In genomic region chr7:73323434-73324080, GRCh38 we compare ENCODE assay signal across 11 cellular contexts. TPM values are rescaled to one million over a fixed set of nuclear protein-coding genes. Genes with fewer than 3 reads are reported as not detected.
DNase-seq lines count a peak whose midpoint lies in the region; ATAC-seq, FAIRE-seq and TF ChIP-seq lines count a peak whose summit lies in the region.
"Not testable (repeated sequence)": the region's sequence is repeated elsewhere in the genome, so short reads cannot be mapped to it uniquely, and the experiment has no call there.
"Had no signal": no experiment of that assay in that cellular context is flagged by ENCODE, and none has a peak within 500 bp of the region (broad histone marks: within the 10 kb centered on the region; RNA-seq: fewer than 3 reads in every experiment).

No MANE protein-coding gene starts in this region.

- in situ Hi-C loops in K562 (cut with MboI): not testable (repeated sequence)

- not testable (repeated sequence) for H3K9me2 ChIP-seq in HCT116 (ENCODE audit: insufficient read depth)

- TF ChIP-seq POLR2A in HCT116 (IDR thresholded peaks at IDR 0.05; ENCODE audit: borderline replicate concordance, extremely low read depth, insufficient read depth, insufficient read length); K562 (conservative IDR thresholded peaks at IDR 0.05): not testable (repeated sequence)

- not testable (repeated sequence) for H3K79me2 ChIP-seq in ACC112 (ENCODE audit: control insufficient read depth, insufficient read depth, low read length, unreplicated experiment); HCT116 (ENCODE audit: insufficient read depth, low read length); K562 (ENCODE audit: control insufficient read depth, insufficient read depth, low read length)

- H3K27me3 ChIP-seq in ACC112 (ENCODE audit: insufficient read depth, low read length); HCT116 (ENCODE audit: insufficient read depth, low read length): not testable (repeated sequence)
- H3K27me3 ChIP-seq in K562 (ENCODE audit: control insufficient read depth in 2 of 2, insufficient read depth in 2 of 2, low read length in 2 of 2): peaks cover 17 to 46% of the 10 kb centered on the region in 2 experiments

- not testable (repeated sequence) for TF ChIP-seq RAD21 in HCT116 (IDR thresholded peaks at IDR 0.05; ENCODE audit: low read depth); K562 (CRISPR knock-in tag; conservative IDR thresholded peaks at IDR 0.05 in 1 of 2, IDR thresholded peaks at IDR 0.05 in 1 of 2)

- CTCF ChIA-PET in HCT116 (lab: Charles Lee): interaction anchor here (0.6 to 1.3 kb wide), 5 partner anchors 17 to 128 kb away, joined by 3 to 12 read pairs (median 3); no protein-coding TSS in a partner anchor
- CTCF ChIA-PET in T-cell (lab: Charles Lee): interaction anchor here in 1 of 2 donors (1.4 kb wide), 1 partner anchor 128 kb away, joined by 11 read pairs; no protein-coding TSS in a partner anchor
- CTCF ChIA-PET in K562 (lab: Yijun Ruan, JAX; ENCODE audit: low intra/inter-chr PET ratio): interaction anchor here (0.5 to 1.3 kb wide), 3 partner anchors 128 to 411 kb away, joined by 3 to 7 read pairs (median 3); no protein-coding TSS in a partner anchor

- peak overlapping the region; percentile 42; the same call in 1 of the 2 replicates for H3K4me3 ChIP-seq in ACC112 (ENCODE audit: low read depth, low read length)
- H3K4me3 ChIP-seq in HCT116 (replicated peaks in 1 of 2; ENCODE audit: low read depth in 1 of 2, low read length in 2 of 2): peak overlapping the region in 1 of 2 experiments; percentile 11; a peak in 1 of 4 replicates
- H3K4me3 ChIP-seq in K562: not testable (repeated sequence)
- H3K4me3 ChIP-seq in kidney (ENCODE audit: low read length in 2 of 2): peak overlapping the region in 1 of 2 donors; percentile 43

- not testable (repeated sequence) for H4K20me1 ChIP-seq in HCT116 (ENCODE audit: insufficient read depth); K562 (replicated peaks; ENCODE audit: control insufficient read depth, insufficient read depth, low read length)

- TF ChIP-seq EP300 in K562 (IDR thresholded peaks at IDR 0.05; ENCODE audit: low read length): not testable (repeated sequence)

- RAD21 ChIA-PET in HCT116 (lab: Charles Lee; ENCODE audit: low non-redundant PET in 1 of 2, low total read pairs in 2 of 2, uncharacterized antibody in 2 of 2, unreplicated experiment in 2 of 2): interaction anchor here in 1 of 2 experiments (1.0 kb wide), 1 partner anchor 128 kb away, joined by 3 read pairs; no protein-coding TSS in a partner anchor

- WGBS in K562 (ENCODE audit: insufficient coverage, low coverage, missing lambda C conversion rate): 8% methylated on average over 5 of the region's 5 CpGs

- H3K4me3 Mint-ChIP-seq in T-cell (peak overlapping the region; percentile 58 to 77 (median 65)), nephron progenitor cell (peak overlapping the region; percentile 52)
- H3K4me3 Mint-ChIP-seq in activated T-cell treated with anti-CD3 and anti-CD28 coated beads, Interleukin-2, amount 50 U/mL, for 24 hours: peak overlapping the region; percentile 47
- peak overlapping the region; percentile 84 to 85 for H3K4me3 Mint-ChIP-seq in stimulated activated naive B cell treated with anti-CD40 and anti-IgM and Interleukin-4, amounts not matched to agents 10 μg/mL and 1 μg/mL and 100 μg/mL, for 72 hours

- H3K27me3 Mint-ChIP-seq in T-cell; activated T-cell treated with anti-CD3 and anti-CD28 coated beads, Interleukin-2, amount 50 U/mL, for 24 hours; stimulated activated naive B cell treated with anti-CD40 and anti-IgM and Interleukin-4, amounts not matched to agents 10 μg/mL and 1 μg/mL and 100 μg/mL, for 72 hours: not testable (repeated sequence)
- H3K27me3 Mint-ChIP-seq in nephron progenitor cell (ENCODE audit: low read depth, poor library complexity): peaks cover 13% of the 10 kb centered on the region

- H3K36me3 Mint-ChIP-seq in T-cell; activated T-cell treated with anti-CD3 and anti-CD28 coated beads, Interleukin-2, amount 50 U/mL, for 24 hours (ENCODE audit: low read depth); nephron progenitor cell (ENCODE audit: low read depth); stimulated activated naive B cell treated with anti-CD40 and anti-IgM and Interleukin-4, amounts not matched to agents 10 μg/mL and 1 μg/mL and 100 μg/mL, for 72 hours: not testable (repeated sequence)

- POLR2A ChIA-PET in HCT116 (lab: Charles Lee): not testable (repeated sequence)
- POLR2A ChIA-PET in T-cell (lab: Charles Lee) (interaction anchor here in 1 of 2 donors (0.6 kb wide), 1 partner anchor 95 kb away, joined by 6 read pairs; no protein-coding TSS in a partner anchor), K562 (lab: Yijun Ruan, JAX) (interaction anchor here (0.7 to 1.5 kb wide), 2 partner anchors 8 to 23 kb away, joined by 3 to 4 read pairs; no protein-coding TSS in a partner anchor)

- H3K9me3 Mint-ChIP-seq in T-cell; activated T-cell treated with anti-CD3 and anti-CD28 coated beads, Interleukin-2, amount 50 U/mL, for 24 hours; nephron progenitor cell; stimulated activated naive B cell treated with anti-CD40 and anti-IgM and Interleukin-4, amounts not matched to agents 10 μg/mL and 1 μg/mL and 100 μg/mL, for 72 hours: not testable (repeated sequence)

- H3K4me2 ChIP-seq in HCT116 (ENCODE audit: low read length): peak overlapping the region; percentile 66
- not testable (repeated sequence) for H3K4me2 ChIP-seq in K562 (ENCODE audit: insufficient read depth, low read length)

- 0 out of 2 replicates have a peak overlapping the region, but pooled peaks have one; percentile 13 for H3K9ac ChIP-seq in HCT116 (ENCODE audit: low read length)
- H3K9ac ChIP-seq in K562 (ENCODE audit: insufficient read depth in 1 of 2, low read depth in 2 of 2, low read length in 2 of 2): not testable (repeated sequence)
- H3K9ac ChIP-seq in kidney (ENCODE audit: low read length in 2 of 2): peak overlapping the region; percentile 12 to 24

- H3K9me1 ChIP-seq in K562 (ENCODE audit: control insufficient read depth, insufficient read depth, low read length): not testable (repeated sequence)

- H3K4me1 ChIP-seq in ACC112 (ENCODE audit: control insufficient read depth, insufficient read depth, low read length, unreplicated experiment); kidney (ENCODE audit: control insufficient read depth in 1 of 2, insufficient read depth in 1 of 2, low read depth in 1 of 2, low read length in 2 of 2): not testable (repeated sequence)
- peaks cover 0 to 11% of the 10 kb centered on the region in 2 experiments; a peak in 2 of 4 replicates for H3K4me1 ChIP-seq in HCT116 (ENCODE audit: control insufficient read depth in 1 of 2, insufficient read depth in 2 of 2, low read length in 2 of 2)
- H3K4me1 ChIP-seq in K562 (replicated peaks in 1 of 2; ENCODE audit: control insufficient read depth in 2 of 2, insufficient read depth in 2 of 2, low read length in 2 of 2): peaks cover 0 to 15% of the 10 kb centered on the region in 2 experiments; a peak in 2 of 5 replicates

- H2AFZ ChIP-seq in ACC112 (ENCODE audit: low read length, unreplicated experiment) (peak overlapping the region; percentile 51), HCT116 (ENCODE audit: low read depth, low read length, poor library complexity, severe bottlenecking) (peak overlapping the region; percentile 73)
- not testable (repeated sequence) for H2AFZ ChIP-seq in K562 (ENCODE audit: low read depth, low read length)

- peak; percentile 15 for ATAC-seq in HCT116
- not testable (repeated sequence) for ATAC-seq in T-cell (replicated peaks in 1 of 4); K562; stimulated activated naive B cell treated with anti-CD40 and anti-IgM and Interleukin-4, amounts not matched to agents 10 μg/mL and 1 μg/mL and 100 μg/mL, for 72 hours (replicated peaks)

- H3K27ac Mint-ChIP-seq in T-cell: peak overlapping the region; percentile 64 to 73
- not testable (repeated sequence) for H3K27ac Mint-ChIP-seq in activated T-cell treated with anti-CD3 and anti-CD28 coated beads, Interleukin-2, amount 50 U/mL, for 24 hours; nephron progenitor cell
- H3K27ac Mint-ChIP-seq in stimulated activated naive B cell treated with anti-CD40 and anti-IgM and Interleukin-4, amounts not matched to agents 10 μg/mL and 1 μg/mL and 100 μg/mL, for 72 hours: peak overlapping the region; percentile 72

- TF ChIP-seq CTCF in HCT116 (IDR thresholded peaks at IDR 0.05 in 2 of 3, conservative IDR thresholded peaks at IDR 0.05 in 1 of 3; ENCODE audit: borderline replicate concordance in 1 of 3, insufficient read depth in 1 of 3, low read depth in 2 of 3, low read length in 2 of 3); K562 (IDR thresholded peaks at IDR 0.05 in 2 of 3, conservative IDR thresholded peaks at IDR 0.05 in 1 of 3; ENCODE audit: insufficient read depth in 2 of 3, low read depth in 1 of 3, low read length in 3 of 3); kidney (IDR thresholded peaks at IDR 0.05; ENCODE audit: borderline replicate concordance, extremely low read depth, insufficient read depth); nephron progenitor cell (IDR thresholded peaks at IDR 0.05): not testable (repeated sequence)

- H3K4me1 Mint-ChIP-seq in T-cell: peaks cover 11 to 14% (median 11%) of the 10 kb centered on the region in 3 donors
- peaks cover 11% of the 10 kb centered on the region for H3K4me1 Mint-ChIP-seq in activated T-cell treated with anti-CD3 and anti-CD28 coated beads, Interleukin-2, amount 50 U/mL, for 24 hours (ENCODE audit: low read depth)
- H3K4me1 Mint-ChIP-seq in nephron progenitor cell: not testable (repeated sequence)
- peaks cover 13 to 18% of the 10 kb centered on the region in 2 donors for H3K4me1 Mint-ChIP-seq in stimulated activated naive B cell treated with anti-CD40 and anti-IgM and Interleukin-4, amounts not matched to agents 10 μg/mL and 1 μg/mL and 100 μg/mL, for 72 hours

- BruUV-seq in HCT116 (replicated peaks; lab: Mats Ljungman, UMichigan); K562 (replicated peaks; lab: Mats Ljungman, UMichigan): not testable (repeated sequence)

- intact Hi-C loops in HCT116 (cut with micrococcal nuclease): loop anchor here (1.0 to 10.0 kb wide), 2 partner anchors 128 to 411 kb away; partner anchors contain the start of gene ABHD11
- intact Hi-C loops in K562 (cut with micrococcal nuclease): loop anchor here (5.0 kb wide), 2 partner anchors 114 to 129 kb away; no protein-coding TSS in a partner anchor
- intact Hi-C loops in kidney (cut with DNase I): not testable (repeated sequence)

- not testable (repeated sequence) for H3K27ac ChIP-seq in ACC112 (ENCODE audit: low read depth, low read length); HCT116 (ENCODE audit: low read depth, low read length); K562 (ENCODE audit: extremely low read depth, low read depth, low read length); kidney (ENCODE audit: low read depth in 2 of 2, low read length in 2 of 2)

- H3K36me3 ChIP-seq in ACC112 (ENCODE audit: insufficient read depth, low read length); HCT116 (ENCODE audit: control insufficient read depth in 1 of 2, insufficient read depth in 2 of 2, low read length in 2 of 2); K562 (ENCODE audit: control insufficient read depth, insufficient read depth, low read length); kidney (ENCODE audit: control insufficient read depth in 1 of 2, insufficient read depth in 2 of 2, low read length in 2 of 2): not testable (repeated sequence)

- DNase-seq in HCT116 (ENCODE audit: low read depth, low spot score); T-cell; activated T-cell treated with anti-CD3 and anti-CD28 coated beads, Interleukin-2, amount 50 U/mL, for 24 hours; K562 (ENCODE audit: extremely low read depth in 1 of 4, low spot score in 3 of 4); kidney; nephron progenitor cell; stimulated activated naive B cell treated with anti-CD40 and anti-IgM and Interleukin-4, amounts not matched to agents 10 μg/mL and 1 μg/mL and 100 μg/mL, for 72 hours: not testable (repeated sequence)

- not testable (repeated sequence) for H3K9me3 ChIP-seq in HCT116 (ENCODE audit: control insufficient read depth in 1 of 2, insufficient read depth in 1 of 2, low read depth in 1 of 2, low read length in 2 of 2); K562 (replicated peaks; ENCODE audit: control insufficient read depth, insufficient read depth, low read depth, low read length); kidney (ENCODE audit: control insufficient read depth in 1 of 2, low read length in 2 of 2)

- not testable (repeated sequence) for FAIRE-seq in K562 (lab: Jason Lieb, UNC); kidney (lab: Jason Lieb, UNC)

RNA-seq across cellular contexts. Expression of gene TRIM50, which starts 4.3 kb away (rescaled TPM):
- total RNA-seq in HCT116 (2021; ENCODE audit: unreplicated experiment): not detected
- 0.04 TPM in 1 of 2 replicates, not detected in the other for polyA plus RNA-seq in HCT116 (2012)
- total RNA-seq in T-cell: not detected
- not detected in 2 replicates for total RNA-seq in K562 (2011; cell fraction: chromatin; rRNA removed; ENCODE audit: low replicate concordance)
- total RNA-seq in K562 (2011; cell fraction: nucleolus; rRNA removed): not detected in 2 replicates
- total RNA-seq in K562 (2011; cell fraction: nucleoplasm; rRNA removed): not detected in 2 replicates
- not detected in 2 replicates for total RNA-seq in K562 (2014; rRNA removed)
- not detected in 2 replicates for total RNA-seq in K562 (2014; rRNA removed; fragmentation: Illumina TruSeq; extraction: Trizol)
- total RNA-seq in K562 (2015; rRNA removed; fragmentation: Illumina TruSeq; extraction: Trizol): not detected in 2 replicates
- total RNA-seq in K562 (2021): 0.11 TPM in 1 of 2 replicates, not detected in the other
- not detected in 2 replicates for polyA plus RNA-seq in K562 (2011; rRNA removed)
- not detected in 2 replicates for polyA plus RNA-seq in K562 (2011; cell fraction: cytosol; rRNA removed)
- not detected in 2 replicates for polyA plus RNA-seq in K562 (2011; cell fraction: nucleus; rRNA removed)
- polyA plus RNA-seq in K562 (2012): 0.04 TPM in 1 of 2 replicates, not detected in the other
- polyA plus RNA-seq in K562 (2014; fragmentation: Illumina TruSeq; extraction: Trizol): not detected in 2 replicates
- polyA plus RNA-seq in K562 (2014; fragmentation: Nextera tagmentation; extraction: Ambion mirVana): not detected
- not detected in 2 replicates for polyA plus RNA-seq in K562 (2014; rRNA removed)
- polyA minus RNA-seq in K562 (2011; rRNA and poly(A)+ RNA removed): not detected in 2 replicates
- polyA minus RNA-seq in K562 (2011; cell fraction: cytosol; rRNA and poly(A)+ RNA removed): not detected in 2 replicates
- not detected in 2 replicates for polyA minus RNA-seq in K562 (2011; cell fraction: nucleus; rRNA and poly(A)+ RNA removed)
- 0.19 TPM for total RNA-seq in kidney
- polyA plus RNA-seq in kidney (ENCODE audit: insufficient read depth, low read depth, low replicate concordance): 14.0 TPM
- total RNA-seq: left lobe of liver, transverse colon had no signal
- polyA plus RNA-seq: BJ had no signal

RNA-seq across cellular contexts. Expression of gene FKBP6, which starts 4.4 kb away (rescaled TPM):
- total RNA-seq in HCT116 (2021; ENCODE audit: unreplicated experiment) (not detected), T-cell (not detected), K562 (2014; rRNA removed) (not detected in 2 replicates), K562 (2014; rRNA removed; fragmentation: Illumina TruSeq; extraction: Trizol) (not detected in 2 replicates), K562 (2015; rRNA removed; fragmentation: Illumina TruSeq; extraction: Trizol) (not detected in 2 replicates), K562 (2021) (not detected in 2 replicates), kidney (0.13 TPM)
- 0.05 TPM in 1 of 2 replicates, not detected in the other for polyA plus RNA-seq in HCT116 (2012)
- total RNA-seq in K562 (2011; cell fraction: chromatin; rRNA removed; ENCODE audit: low replicate concordance): not detected in 2 replicates
- not detected in 2 replicates for total RNA-seq in K562 (2011; cell fraction: nucleolus; rRNA removed)
- not detected in 2 replicates for total RNA-seq in K562 (2011; cell fraction: nucleoplasm; rRNA removed)
- polyA plus RNA-seq in K562 (2011; rRNA removed) (not detected in 2 replicates), K562 (2014; fragmentation: Illumina TruSeq; extraction: Trizol) (not detected in 2 replicates), K562 (2014; fragmentation: Nextera tagmentation; extraction: Ambion mirVana) (not detected), K562 (2014; rRNA removed) (not detected in 2 replicates), kidney (ENCODE audit: insufficient read depth, low read depth, low replicate concordance) (not detected)
- not detected in 2 replicates for polyA plus RNA-seq in K562 (2011; cell fraction: cytosol; rRNA removed)
- polyA plus RNA-seq in K562 (2011; cell fraction: nucleus; rRNA removed): not detected in 2 replicates
- polyA plus RNA-seq in K562 (2012): not detected in 2 replicates
- polyA minus RNA-seq in K562 (2011; rRNA and poly(A)+ RNA removed): not detected in 2 replicates
- polyA minus RNA-seq in K562 (2011; cell fraction: cytosol; rRNA and poly(A)+ RNA removed): not detected in 2 replicates
- polyA minus RNA-seq in K562 (2011; cell fraction: nucleus; rRNA and poly(A)+ RNA removed): not detected in 2 replicates
- total RNA-seq: left lobe of liver, transverse colon had no signal
- polyA plus RNA-seq: BJ had no signal

RNA-seq across cellular contexts. Expression of gene NSUN5, which starts 14.9 kb away (rescaled TPM):
- 70.4 TPM for total RNA-seq in HCT116 (2021; ENCODE audit: unreplicated experiment)
- polyA plus RNA-seq in HCT116 (2012): 57.6 and 61.6 TPM in 2 replicates
- 10 to 100 TPM; 33.1 to 68.3 (median 63.8) TPM for total RNA-seq in T-cell
- 82.1 and 174 TPM in 2 replicates for total RNA-seq in K562 (2011; cell fraction: chromatin; rRNA removed; ENCODE audit: low replicate concordance)
- total RNA-seq in K562 (2011; cell fraction: nucleolus; rRNA removed): 125 and 145 TPM in 2 replicates
- 95.5 and 104 TPM in 2 replicates for total RNA-seq in K562 (2011; cell fraction: nucleoplasm; rRNA removed)
- 96.9 and 111 TPM in 2 replicates for total RNA-seq in K562 (2014; rRNA removed)
- 16.5 and 20.8 TPM in 2 replicates for total RNA-seq in K562 (2014; rRNA removed; fragmentation: Illumina TruSeq; extraction: Trizol)
- 48.1 and 48.7 TPM in 2 replicates for total RNA-seq in K562 (2015; rRNA removed; fragmentation: Illumina TruSeq; extraction: Trizol)
- 108 and 115 TPM in 2 replicates for total RNA-seq in K562 (2021)
- 36.5 and 46.5 TPM in 2 replicates for polyA plus RNA-seq in K562 (2011; rRNA removed)
- polyA plus RNA-seq in K562 (2011; cell fraction: cytosol; rRNA removed): 42.9 and 123 TPM in 2 replicates
- polyA plus RNA-seq in K562 (2011; cell fraction: nucleus; rRNA removed): 130 and 194 TPM in 2 replicates
- polyA plus RNA-seq in K562 (2012): 67.9 and 95.0 TPM in 2 replicates
- 43.0 and 65.5 TPM in 2 replicates for polyA plus RNA-seq in K562 (2014; fragmentation: Illumina TruSeq; extraction: Trizol)
- 10 to 100 TPM in 1 of 2 experiments, 1 to 10 TPM in 1; 4.7 to 14.9 TPM for polyA plus RNA-seq in K562 (2014; fragmentation: Nextera tagmentation; extraction: Ambion mirVana)
- 81.3 and 83.9 TPM in 2 replicates for polyA plus RNA-seq in K562 (2014; rRNA removed)
- 16.3 and 26.7 TPM in 2 replicates for polyA minus RNA-seq in K562 (2011; rRNA and poly(A)+ RNA removed)
- 28.5 and 41.4 TPM in 2 replicates for polyA minus RNA-seq in K562 (2011; cell fraction: cytosol; rRNA and poly(A)+ RNA removed)
- 34.4 and 42.5 TPM in 2 replicates for polyA minus RNA-seq in K562 (2011; cell fraction: nucleus; rRNA and poly(A)+ RNA removed)
- total RNA-seq in kidney: 25.8 TPM
- 24.2 TPM for polyA plus RNA-seq in kidney (ENCODE audit: insufficient read depth, low read depth, low replicate concordance)
